Comparison of ENCODE assay signal across 2 cellular contexts in the genomic region with DNA sequence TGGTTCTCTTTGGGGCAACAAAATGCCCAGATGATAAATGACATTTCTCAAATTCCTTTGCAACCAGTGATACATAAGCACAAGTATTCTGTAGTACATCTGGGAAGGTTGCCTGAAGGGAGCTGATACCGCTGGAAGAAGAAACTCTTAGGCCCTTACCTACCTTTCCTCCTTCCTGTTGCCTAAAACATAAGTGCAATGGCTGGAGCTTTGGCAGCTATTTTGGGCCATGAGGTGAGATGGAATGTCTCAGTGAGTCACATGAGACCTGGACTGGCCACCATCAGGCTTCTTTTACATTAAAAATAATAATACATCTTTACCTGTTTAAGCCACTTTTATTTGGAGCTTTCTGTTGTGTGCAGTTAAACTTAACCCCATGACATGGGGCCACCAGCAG.
TF ChIP-seq lines count a peak whose summit lies in the region.

No MANE protein-coding gene starts in this region.

TF ChIP-seq in HepG2, 621 proteins besides CTCF, POLR2A, EP300 and RAD21:
- TF ChIP-seq ZMYM3 (CRISPR knock-in tag; IDR thresholded peaks at IDR 0.05) (peak; percentile 71), ONECUT2 (CRISPR knock-in tag; IDR thresholded peaks at IDR 0.05) (no peak)
TF ChIP-seq in HepG2: peak in this region for 1.

TF ChIP-seq in K562, 482 proteins besides CTCF, POLR2A, EP300 and RAD21:
- TF ChIP-seq ZNF76 (CRISPR knock-in tag; IDR thresholded peaks at IDR 0.05; ENCODE audit: borderline replicate concordance) (no peak), ZNF143 (CRISPR knock-in tag; IDR thresholded peaks at IDR 0.05) (no peak), ZSCAN29 (IDR thresholded peaks at IDR 0.05) (no peak), BRD9 (IDR thresholded peaks at IDR 0.05; ENCODE audit: low read depth, partially characterized antibody) (no peak), SIX5 (IDR thresholded peaks at IDR 0.05; ENCODE audit: borderline replicate concordance in 1 of 2, insufficient read depth in 1 of 2, low read depth in 1 of 2, low read length in 2 of 2) (no peak), KDM4B (IDR thresholded peaks at IDR 0.05; ENCODE audit: borderline replicate concordance in 2 of 2, low read depth in 1 of 2) (no peak), KDM1A (IDR thresholded peaks at IDR 0.05) (peak; percentile 31 to 37; a peak in 1 of 4 replicates), BRCA1 (IDR thresholded peaks at IDR 0.05) (no peak), BRCA1 (CRISPR knock-in tag; IDR thresholded peaks at IDR 0.05) (no peak), ADNP (tag; IDR thresholded peaks at IDR 0.05) (peak; percentile 30; the same call in 1 of the 2 replicates), HNRNPL (IDR thresholded peaks at IDR 0.05; ENCODE audit: low read depth, low read length) (no peak), GATAD2A (IDR thresholded peaks at IDR 0.05) (no peak), HNRNPUL1 (IDR thresholded peaks at IDR 0.05; ENCODE audit: low read length) (no peak), YY1 (IDR thresholded peaks at IDR 0.05; ENCODE audit: borderline replicate concordance in 1 of 3, control insufficient read depth in 1 of 3, extremely low read depth in 1 of 3, insufficient read depth in 3 of 3, insufficient read length in 1 of 3, insufficient replicate concordance in 2 of 3, low read depth in 1 of 3, low read length in 2 of 3) (no peak), RBM34 (IDR thresholded peaks at IDR 0.05; ENCODE audit: borderline replicate concordance, insufficient read depth, low read length) (no peak), NCOA1 (IDR thresholded peaks at IDR 0.05; ENCODE audit: low read depth) (no peak), CHD1 (IDR thresholded peaks at IDR 0.05; ENCODE audit: low read length) (no peak), MTF1 (CRISPR knock-in tag; IDR thresholded peaks at IDR 0.05; ENCODE audit: borderline replicate concordance) (no peak), HDGF (IDR thresholded peaks at IDR 0.05) (no peak), TSC22D4 (tag; IDR thresholded peaks at IDR 0.05) (no peak), ARNT (IDR thresholded peaks at IDR 0.05) (no peak), ZNF444 (CRISPR knock-in tag; IDR thresholded peaks at IDR 0.05) (no peak), KAT7 (CRISPR knock-in tag; IDR thresholded peaks at IDR 0.05; ENCODE audit: borderline replicate concordance) (no peak), L3MBTL2 (IDR thresholded peaks at IDR 0.05) (no peak), CBX3 (IDR thresholded peaks at IDR 0.05; ENCODE audit: borderline replicate concordance in 1 of 2, low read length in 2 of 2) (0 out of 3 replicates have a peak, but pooled peaks of 1 of the 2 experiments have one; percentile 25), HLTF (IDR thresholded peaks at IDR 0.05) (0 out of 2 replicates have a peak, but pooled peaks have one; percentile 42), STAT5A (IDR thresholded peaks at IDR 0.05; ENCODE audit: borderline replicate concordance, low read length) (no peak), RBM25 (IDR thresholded peaks at IDR 0.05; ENCODE audit: low read depth, low read length, severe bottlenecking) (peak; percentile 94), SNRNP70 (optimal IDR thresholded peaks at IDR 0.05; ENCODE audit: low read depth, low read length) (no peak), ZNF583 (CRISPR knock-in tag; IDR thresholded peaks at IDR 0.05) (no peak), KLF13 (tag; IDR thresholded peaks at IDR 0.05; ENCODE audit: borderline replicate concordance, low read depth) (no peak), MXI1 (IDR thresholded peaks at IDR 0.05; ENCODE audit: low read depth, low read length) (no peak), ZNF445 (CRISPR knock-in tag; IDR thresholded peaks at IDR 0.05; ENCODE audit: low read depth) (no peak), ZC3H4 (CRISPR knock-in tag; IDR thresholded peaks at IDR 0.05; ENCODE audit: borderline replicate concordance) (no peak), MEF2D (tag; conservative IDR thresholded peaks at IDR 0.05; ENCODE audit: low read depth) (no peak), ZNF41 (CRISPR knock-in tag; conservative IDR thresholded peaks at IDR 0.05) (no peak), ZNF316 (IDR thresholded peaks at IDR 0.05) (no peak), TEAD4 (IDR thresholded peaks at IDR 0.05; ENCODE audit: low read length) (peak; percentile 15; the same call in 1 of the 2 replicates), TEAD4 (CRISPR knock-in tag; IDR thresholded peaks at IDR 0.05; ENCODE audit: borderline replicate concordance) (no peak)
- TF ChIP-seq, protein P1, sequence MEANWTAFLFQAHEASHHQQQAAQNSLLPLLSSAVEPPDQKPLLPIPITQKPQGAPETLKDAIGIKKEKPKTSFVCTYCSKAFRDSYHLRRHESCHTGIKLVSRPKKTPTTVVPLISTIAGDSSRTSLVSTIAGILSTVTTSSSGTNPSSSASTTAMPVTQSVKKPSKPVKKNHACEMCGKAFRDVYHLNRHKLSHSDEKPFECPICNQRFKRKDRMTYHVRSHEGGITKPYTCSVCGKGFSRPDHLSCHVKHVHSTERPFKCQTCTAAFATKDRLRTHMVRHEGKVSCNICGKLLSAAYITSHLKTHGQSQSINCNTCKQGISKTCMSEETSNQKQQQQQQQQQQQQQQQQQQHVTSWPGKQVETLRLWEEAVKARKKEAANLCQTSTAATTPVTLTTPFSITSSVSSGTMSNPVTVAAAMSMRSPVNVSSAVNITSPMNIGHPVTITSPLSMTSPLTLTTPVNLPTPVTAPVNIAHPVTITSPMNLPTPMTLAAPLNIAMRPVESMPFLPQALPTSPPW (CRISPR knock-in tag; IDR thresholded peaks at IDR 0.05) = no peak
- TF ChIP-seq, protein P2, sequence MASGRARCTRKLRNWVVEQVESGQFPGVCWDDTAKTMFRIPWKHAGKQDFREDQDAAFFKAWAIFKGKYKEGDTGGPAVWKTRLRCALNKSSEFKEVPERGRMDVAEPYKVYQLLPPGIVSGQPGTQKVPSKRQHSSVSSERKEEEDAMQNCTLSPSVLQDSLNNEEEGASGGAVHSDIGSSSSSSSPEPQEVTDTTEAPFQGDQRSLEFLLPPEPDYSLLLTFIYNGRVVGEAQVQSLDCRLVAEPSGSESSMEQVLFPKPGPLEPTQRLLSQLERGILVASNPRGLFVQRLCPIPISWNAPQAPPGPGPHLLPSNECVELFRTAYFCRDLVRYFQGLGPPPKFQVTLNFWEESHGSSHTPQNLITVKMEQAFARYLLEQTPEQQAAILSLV (tag; IDR thresholded peaks at IDR 0.05) = no peak
- TF ChIP-seq, protein P3, sequence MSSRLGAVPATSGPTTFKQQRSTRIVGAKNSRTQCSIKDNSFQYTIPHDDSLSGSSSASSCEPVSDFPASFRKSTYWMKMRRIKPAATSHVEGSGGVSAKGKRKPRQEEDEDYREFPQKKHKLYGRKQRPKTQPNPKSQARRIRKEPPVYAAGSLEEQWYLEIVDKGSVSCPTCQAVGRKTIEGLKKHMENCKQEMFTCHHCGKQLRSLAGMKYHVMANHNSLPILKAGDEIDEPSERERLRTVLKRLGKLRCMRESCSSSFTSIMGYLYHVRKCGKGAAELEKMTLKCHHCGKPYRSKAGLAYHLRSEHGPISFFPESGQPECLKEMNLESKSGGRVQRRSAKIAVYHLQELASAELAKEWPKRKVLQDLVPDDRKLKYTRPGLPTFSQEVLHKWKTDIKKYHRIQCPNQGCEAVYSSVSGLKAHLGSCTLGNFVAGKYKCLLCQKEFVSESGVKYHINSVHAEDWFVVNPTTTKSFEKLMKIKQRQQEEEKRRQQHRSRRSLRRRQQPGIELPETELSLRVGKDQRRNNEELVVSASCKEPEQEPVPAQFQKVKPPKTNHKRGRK (tag; IDR thresholded peaks at IDR 0.05) = no peak
- TF ChIP-seq, protein P4, sequence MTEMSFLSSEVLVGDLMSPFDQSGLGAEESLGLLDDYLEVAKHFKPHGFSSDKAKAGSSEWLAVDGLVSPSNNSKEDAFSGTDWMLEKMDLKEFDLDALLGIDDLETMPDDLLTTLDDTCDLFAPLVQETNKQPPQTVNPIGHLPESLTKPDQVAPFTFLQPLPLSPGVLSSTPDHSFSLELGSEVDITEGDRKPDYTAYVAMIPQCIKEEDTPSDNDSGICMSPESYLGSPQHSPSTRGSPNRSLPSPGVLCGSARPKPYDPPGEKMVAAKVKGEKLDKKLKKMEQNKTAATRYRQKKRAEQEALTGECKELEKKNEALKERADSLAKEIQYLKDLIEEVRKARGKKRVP (CRISPR knock-in tag; IDR thresholded peaks at IDR 0.05) = no peak
- TF ChIP-seq, protein P5, sequence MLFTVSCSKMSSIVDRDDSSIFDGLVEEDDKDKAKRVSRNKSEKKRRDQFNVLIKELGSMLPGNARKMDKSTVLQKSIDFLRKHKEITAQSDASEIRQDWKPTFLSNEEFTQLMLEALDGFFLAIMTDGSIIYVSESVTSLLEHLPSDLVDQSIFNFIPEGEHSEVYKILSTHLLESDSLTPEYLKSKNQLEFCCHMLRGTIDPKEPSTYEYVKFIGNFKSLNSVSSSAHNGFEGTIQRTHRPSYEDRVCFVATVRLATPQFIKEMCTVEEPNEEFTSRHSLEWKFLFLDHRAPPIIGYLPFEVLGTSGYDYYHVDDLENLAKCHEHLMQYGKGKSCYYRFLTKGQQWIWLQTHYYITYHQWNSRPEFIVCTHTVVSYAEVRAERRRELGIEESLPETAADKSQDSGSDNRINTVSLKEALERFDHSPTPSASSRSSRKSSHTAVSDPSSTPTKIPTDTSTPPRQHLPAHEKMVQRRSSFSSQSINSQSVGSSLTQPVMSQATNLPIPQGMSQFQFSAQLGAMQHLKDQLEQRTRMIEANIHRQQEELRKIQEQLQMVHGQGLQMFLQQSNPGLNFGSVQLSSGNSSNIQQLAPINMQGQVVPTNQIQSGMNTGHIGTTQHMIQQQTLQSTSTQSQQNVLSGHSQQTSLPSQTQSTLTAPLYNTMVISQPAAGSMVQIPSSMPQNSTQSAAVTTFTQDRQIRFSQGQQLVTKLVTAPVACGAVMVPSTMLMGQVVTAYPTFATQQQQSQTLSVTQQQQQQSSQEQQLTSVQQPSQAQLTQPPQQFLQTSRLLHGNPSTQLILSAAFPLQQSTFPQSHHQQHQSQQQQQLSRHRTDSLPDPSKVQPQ (CRISPR knock-in tag; IDR thresholded peaks at IDR 0.05; ENCODE audit: borderline replicate concordance) = no peak
- TF ChIP-seq, protein P6, sequence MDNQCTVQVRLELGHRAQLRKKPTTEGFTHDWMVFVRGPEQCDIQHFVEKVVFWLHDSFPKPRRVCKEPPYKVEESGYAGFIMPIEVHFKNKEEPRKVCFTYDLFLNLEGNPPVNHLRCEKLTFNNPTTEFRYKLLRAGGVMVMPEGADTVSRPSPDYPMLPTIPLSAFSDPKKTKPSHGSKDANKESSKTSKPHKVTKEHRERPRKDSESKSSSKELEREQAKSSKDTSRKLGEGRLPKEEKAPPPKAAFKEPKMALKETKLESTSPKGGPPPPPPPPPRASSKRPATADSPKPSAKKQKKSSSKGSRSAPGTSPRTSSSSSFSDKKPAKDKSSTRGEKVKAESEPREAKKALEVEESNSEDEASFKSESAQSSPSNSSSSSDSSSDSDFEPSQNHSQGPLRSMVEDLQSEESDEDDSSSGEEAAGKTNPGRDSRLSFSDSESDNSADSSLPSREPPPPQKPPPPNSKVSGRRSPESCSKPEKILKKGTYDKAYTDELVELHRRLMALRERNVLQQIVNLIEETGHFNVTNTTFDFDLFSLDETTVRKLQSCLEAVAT (IDR thresholded peaks at IDR 0.05) = no peak
- TF ChIP-seq, protein P7, sequence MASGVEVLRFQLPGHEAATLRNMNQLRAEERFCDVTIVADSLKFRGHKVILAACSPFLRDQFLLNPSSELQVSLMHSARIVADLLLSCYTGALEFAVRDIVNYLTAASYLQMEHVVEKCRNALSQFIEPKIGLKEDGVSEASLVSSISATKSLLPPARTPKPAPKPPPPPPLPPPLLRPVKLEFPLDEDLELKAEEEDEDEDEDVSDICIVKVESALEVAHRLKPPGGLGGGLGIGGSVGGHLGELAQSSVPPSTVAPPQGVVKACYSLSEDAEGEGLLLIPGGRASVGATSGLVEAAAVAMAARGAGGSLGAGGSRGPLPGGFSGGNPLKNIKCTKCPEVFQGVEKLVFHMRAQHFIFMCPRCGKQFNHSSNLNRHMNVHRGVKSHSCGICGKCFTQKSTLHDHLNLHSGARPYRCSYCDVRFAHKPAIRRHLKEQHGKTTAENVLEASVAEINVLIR (CRISPR knock-in tag; IDR thresholded peaks at IDR 0.05) = no peak
- TF ChIP-seq, protein P8, sequence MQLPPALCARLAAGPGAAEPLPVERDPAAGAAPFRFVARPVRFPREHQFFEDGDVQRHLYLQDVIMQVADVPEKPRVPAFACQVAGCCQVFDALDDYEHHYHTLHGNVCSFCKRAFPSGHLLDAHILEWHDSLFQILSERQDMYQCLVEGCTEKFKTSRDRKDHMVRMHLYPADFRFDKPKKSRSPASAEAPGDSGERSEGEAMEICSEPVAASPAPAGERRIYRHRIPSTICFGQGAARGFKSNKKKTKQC (CRISPR knock-in tag; IDR thresholded peaks at IDR 0.05) = no peak
- TF ChIP-seq, protein P9, sequence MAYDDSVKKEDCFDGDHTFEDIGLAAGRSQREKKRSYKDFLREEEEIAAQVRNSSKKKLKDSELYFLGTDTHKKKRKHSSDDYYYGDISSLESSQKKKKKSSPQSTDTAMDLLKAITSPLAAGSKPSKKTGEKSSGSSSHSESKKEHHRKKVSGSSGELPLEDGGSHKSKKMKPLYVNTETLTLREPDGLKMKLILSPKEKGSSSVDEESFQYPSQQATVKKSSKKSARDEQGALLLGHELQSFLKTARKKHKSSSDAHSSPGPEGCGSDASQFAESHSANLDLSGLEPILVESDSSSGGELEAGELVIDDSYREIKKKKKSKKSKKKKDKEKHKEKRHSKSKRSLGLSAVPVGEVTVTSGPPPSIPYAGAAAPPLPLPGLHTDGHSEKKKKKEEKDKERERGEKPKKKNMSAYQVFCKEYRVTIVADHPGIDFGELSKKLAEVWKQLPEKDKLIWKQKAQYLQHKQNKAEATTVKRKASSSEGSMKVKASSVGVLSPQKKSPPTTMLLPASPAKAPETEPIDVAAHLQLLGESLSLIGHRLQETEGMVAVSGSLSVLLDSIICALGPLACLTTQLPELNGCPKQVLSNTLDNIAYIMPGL (CRISPR knock-in tag; IDR thresholded peaks at IDR 0.05) = no peak
- TF ChIP-seq, protein P10, sequence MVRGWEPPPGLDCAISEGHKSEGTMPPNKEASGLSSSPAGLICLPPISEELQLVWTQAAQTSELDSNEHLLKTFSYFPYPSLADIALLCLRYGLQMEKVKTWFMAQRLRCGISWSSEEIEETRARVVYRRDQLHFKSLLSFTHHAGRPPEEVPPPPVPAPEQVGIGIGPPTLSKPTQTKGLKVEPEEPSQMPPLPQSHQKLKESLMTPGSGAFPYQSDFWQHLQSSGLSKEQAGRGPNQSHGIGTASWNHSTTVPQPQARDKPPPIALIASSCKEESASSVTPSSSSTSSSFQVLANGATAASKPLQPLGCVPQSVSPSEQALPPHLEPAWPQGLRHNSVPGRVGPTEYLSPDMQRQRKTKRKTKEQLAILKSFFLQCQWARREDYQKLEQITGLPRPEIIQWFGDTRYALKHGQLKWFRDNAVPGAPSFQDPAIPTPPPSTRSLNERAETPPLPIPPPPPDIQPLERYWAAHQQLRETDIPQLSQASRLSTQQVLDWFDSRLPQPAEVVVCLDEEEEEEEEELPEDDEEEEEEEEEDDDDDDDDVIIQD (CRISPR knock-in tag; IDR thresholded peaks at IDR 0.05) = no peak
